In genomic region chr22:44697423-44698179, GRCh38 we compare ENCODE assay signal across 8 cellular contexts. TPM values are rescaled to one million over a fixed set of nuclear protein-coding genes. Genes with fewer than 3 reads are reported as not detected.
A peak's percentile ranks its signal among the peaks of the same experiment; 100 is the strongest.
DNase-seq lines count a peak whose midpoint lies in the region; FAIRE-seq and TF ChIP-seq lines count a peak whose summit lies in the region.

No MANE protein-coding gene starts in this region.

- H3K4me1 ChIP-seq in H1 (replicated peaks in 1 of 4; ENCODE audit: control insufficient read depth in 3 of 4, insufficient read depth in 4 of 4, low read length in 3 of 4), result peaks cover 0 to 16% (median 10%) of the 10 kb centered on the region in 4 experiments; a peak in 6 of 7 replicates

- FAIRE-seq in GM12891 (lab: Jason Lieb, UNC) (peak; percentile 85), H1 (lab: Jason Lieb, UNC) (peak; percentile 42)

- no peaks in the 10 kb centered on the region for H3K79me2 ChIP-seq in H1 (ENCODE audit: control insufficient read depth in 1 of 2, insufficient read depth in 2 of 2, low read length in 2 of 2)

- CTCF ChIA-PET in H1 (lab: Charles Lee; ENCODE audit: partially characterized antibody), result interaction anchor here (0.6 to 4.1 kb wide), 16 partner anchors 8 to 185 kb away, joined by 3 to 102 read pairs (median 4); no protein-coding TSS in a partner anchor

- TF ChIP-seq RAD21 in H1 (IDR thresholded peaks at IDR 0.05 in 1 of 2, conservative IDR thresholded peaks at IDR 0.05 in 1 of 2; ENCODE audit: low read depth in 2 of 2, low read length in 2 of 2), result peak; percentile 92 to 96

- no peaks in the 10 kb centered on the region for H4K20me1 ChIP-seq in H1 (replicated peaks in 1 of 2; ENCODE audit: control insufficient read depth in 1 of 2, insufficient read depth in 2 of 2, low read length in 2 of 2)

- H3K36me3 ChIP-seq in H1 (ENCODE audit: control insufficient read depth in 2 of 4, insufficient read depth in 4 of 4, low read length in 3 of 4), result no peaks in the 10 kb centered on the region

- no peaks in the 10 kb centered on the region for H3K79me1 ChIP-seq in H1 (ENCODE audit: low read depth, low read length)

- peaks cover 6% of the 10 kb centered on the region; the same call in 1 of the 2 replicates for H3K23me2 ChIP-seq in H1 (ENCODE audit: low read depth, low read length)

- no peak overlapping the region for H3K4me2 ChIP-seq in H1 (ENCODE audit: insufficient read depth in 1 of 2, low read depth in 2 of 2, low read length in 2 of 2)

- H3K9ac ChIP-seq in H1 (replicated peaks in 1 of 4; ENCODE audit: extremely low read depth in 1 of 4, low read depth in 3 of 4, low read length in 3 of 4), result no peak overlapping the region

- H4K91ac ChIP-seq in H1 (replicated peaks; ENCODE audit: insufficient read length, low read length), result no peak overlapping the region

- no peak overlapping the region; the same call in 1 of the 2 replicates for H2BK20ac ChIP-seq in H1 (ENCODE audit: low read length)

- no peak overlapping the region for H3K23ac ChIP-seq in H1 (ENCODE audit: insufficient read length)

- TF ChIP-seq CTCF in 22Rv1 (IDR thresholded peaks at IDR 0.05) (peak; percentile 95), H1 (IDR thresholded peaks at IDR 0.05; ENCODE audit: control extremely low read depth in 1 of 3, insufficient read depth in 1 of 3, low read depth in 1 of 3, low read length in 3 of 3) (peak; percentile 97 to 98 (median 98))

- H2BK120ac ChIP-seq in H1 (replicated peaks; ENCODE audit: low read depth, low read length), result no peak overlapping the region

- no peak overlapping the region for H3K27ac ChIP-seq in 22Rv1
- H3K27ac ChIP-seq in H1 (ENCODE audit: low read depth, low read length), result no peak overlapping the region

- TF ChIP-seq POLR2A in GM12891 (IDR thresholded peaks at IDR 0.05; ENCODE audit: low read depth, low read length), result no peak
- TF ChIP-seq POLR2A in H1 (IDR thresholded peaks at IDR 0.05; ENCODE audit: control extremely low read depth in 1 of 2, low read depth in 2 of 2, low read length in 2 of 2), result no peak

- no peak overlapping the region for H2BK12ac ChIP-seq in H1 (ENCODE audit: low read depth, low read length)

- no peak overlapping the region for H3K56ac ChIP-seq in H1 (replicated peaks; ENCODE audit: insufficient read length, low read depth, low read length)

- peak overlapping the region; percentile 32; the same call in 1 of the 2 replicates for H3K18ac ChIP-seq in H1 (ENCODE audit: extremely low read depth, low read length)

- POLR2A ChIA-PET in H1 (lab: Charles Lee; ENCODE audit: partially characterized antibody), result interaction anchor here (1.4 kb wide), 1 partner anchor 110 kb away, joined by 4 read pairs; no protein-coding TSS in a partner anchor

- DNase-seq in GM12891 (ENCODE audit: insufficient read length, low spot score) (peak; percentile 82), NK-92 (lab: John Stamatoyannopoulos, UW; ENCODE audit: unreplicated experiment) (peak; percentile 8), H1 (ENCODE audit: low read depth in 1 of 2, low spot score in 2 of 2) (peak; percentile 75 to 98), mucosa of gallbladder (ENCODE audit: low spot score) (peak; percentile 78), GF-D8 (lab: John Stamatoyannopoulos, UW) (no peak)
- DNase-seq in activated CD8-positive, alpha-beta memory T cell treated with anti-CD3 and anti-CD28 coated beads for 48 hours (ENCODE audit: low read depth in 2 of 3, low spot score in 2 of 3), result peak; percentile 72 to 91 (median 83)
- peak; percentile 95 for DNase-seq in stimulated activated CD8-positive, alpha-beta memory T cell treated with anti-CD3 and anti-CD28 coated beads, Interleukin-4, amount 100 ng/mL, for 48 hours

- H4K8ac ChIP-seq in H1 (ENCODE audit: extremely low read depth, insufficient read depth, low read length), result 0 out of 2 replicates have a peak overlapping the region, but pooled peaks have one; percentile 20

- H3K4ac ChIP-seq in H1 (replicated peaks; ENCODE audit: insufficient read length, low read depth, low read length), result no peak overlapping the region

- H3K4me3 ChIP-seq in H1 (ENCODE audit: extremely low read depth in 1 of 4, insufficient read depth in 2 of 4, low read depth in 3 of 4, low read length in 4 of 4), result no peak overlapping the region

- no peak overlapping the region for H4K5ac ChIP-seq in H1 (ENCODE audit: insufficient read length, low read depth, low read length)

- TF ChIP-seq EP300 in H1 (IDR thresholded peaks at IDR 0.05; ENCODE audit: borderline replicate concordance in 1 of 2, low read depth in 2 of 2, low read length in 2 of 2), result no peak

- no peak overlapping the region for H3K14ac ChIP-seq in H1 (ENCODE audit: insufficient read length)

- H2AK5ac ChIP-seq in H1 (ENCODE audit: low read depth, low read length), result no peak overlapping the region; the same call in 1 of the 2 replicates

- H2AFZ ChIP-seq in H1 (ENCODE audit: low read length), result no peak overlapping the region

- peaks cover 0 to 13% (median 9%) of the 10 kb centered on the region in 4 experiments; a peak in 6 of 7 replicates for H3K27me3 ChIP-seq in H1 (replicated peaks in 1 of 4; ENCODE audit: control insufficient read depth in 3 of 4, extremely low read depth in 1 of 4, insufficient read depth in 3 of 4, low read length in 3 of 4)

- 39% methylated on average over 22 of the region's 22 CpGs; no CpG with 5 or more reads in 1 of the 2 experiments for WGBS in H1 (ENCODE audit: extremely low coverage in 1 of 2, insufficient coverage in 1 of 2, insufficient read length in 1 of 2, insufficient replicate concordance in 2 of 2, low coverage in 1 of 2, low lambda C conversion rate in 2 of 2, missing lambda C conversion rate in 1 of 2), 2 experiments

- H2BK5ac ChIP-seq in H1 (ENCODE audit: low read depth, low read length), result no peak overlapping the region

- no peaks in the 10 kb centered on the region for H3K9me3 ChIP-seq in H1 (ENCODE audit: insufficient read depth in 2 of 2, low read depth in 1 of 2, low read length in 1 of 2)

- H2BK15ac ChIP-seq in H1 (ENCODE audit: low read length), result no peak overlapping the region

TF ChIP-seq in GM12891, 5 proteins besides CTCF, POLR2A, EP300 and RAD21:
- TF ChIP-seq PAX5 (IDR thresholded peaks at IDR 0.05; ENCODE audit: insufficient read depth, low read length, severe bottlenecking), result no peak
- TF ChIP-seq POU2F2 (IDR thresholded peaks at IDR 0.05; ENCODE audit: low read depth, low read length), result no peak
- no peak for TF ChIP-seq POLR2AphosphoS5 (IDR thresholded peaks at IDR 0.05; ENCODE audit: low read depth, low read length)
- TF ChIP-seq SPI1 (IDR thresholded peaks at IDR 0.05; ENCODE audit: low read depth, low read length), result no peak
- TF ChIP-seq TAF1 (IDR thresholded peaks at IDR 0.05; ENCODE audit: low read depth, low read length), result no peak

TF ChIP-seq in H1, 55 proteins besides CTCF, POLR2A, EP300 and RAD21:
- TF ChIP-seq MAX (IDR thresholded peaks at IDR 0.05) (peak; percentile 32), SUZ12 (IDR thresholded peaks at IDR 0.05; ENCODE audit: low read length) (no peak), RXRA (IDR thresholded peaks at IDR 0.05; ENCODE audit: insufficient read depth, low read depth, low read length) (0 out of 2 replicates have a peak, but pooled peaks have one; percentile 17), GABPA (IDR thresholded peaks at IDR 0.05; ENCODE audit: borderline replicate concordance, insufficient read depth, low read length) (peak; percentile 56; the same call in 1 of the 2 replicates), YY1 (IDR thresholded peaks at IDR 0.05; ENCODE audit: low read depth, low read length) (0 out of 2 replicates have a peak, but pooled peaks have one; percentile 51), SIN3A (conservative IDR thresholded peaks at IDR 0.05 in 1 of 2, IDR thresholded peaks at IDR 0.05 in 1 of 2; ENCODE audit: low read depth in 1 of 2, low read length in 2 of 2) (0 out of 4 replicates have a peak, but pooled peaks of 1 of the 2 experiments have one; percentile 27), SRF (IDR thresholded peaks at IDR 0.05; ENCODE audit: low read depth, low read length) (no peak), KDM1A (IDR thresholded peaks at IDR 0.05; ENCODE audit: borderline replicate concordance, low read length) (peak; percentile 96), CHD2 (IDR thresholded peaks at IDR 0.05; ENCODE audit: low read length) (no peak), BACH1 (IDR thresholded peaks at IDR 0.05; ENCODE audit: low read length) (0 out of 2 replicates have a peak, but pooled peaks have one; percentile 5)

RNA-seq across cellular contexts. Expression of gene PRR5, which starts 4.4 kb away (rescaled TPM):
- 0.21 TPM for polyA plus RNA-seq in GM12891 (2012; ENCODE audit: low read depth, missing spikeins)
- 15.7 and 16.5 TPM in 2 replicates for total RNA-seq in H1 (2021; fragmentation: NEBNext Ultra II Directional; extraction: Animal tissue kit (Norgen Biotek cat#: 25700))
- polyA plus RNA-seq in H1 (2011; rRNA removed), result 25.7 and 36.1 TPM in 2 replicates
- polyA plus RNA-seq in H1 (2011; cell fraction: cytosol; rRNA removed), result 21.7 TPM
- polyA plus RNA-seq in H1 (2011; cell fraction: nucleus; rRNA removed), result 26.9 TPM
- 13.6 to 16.9 TPM (median 16.1 TPM) in 4 replicates for polyA plus RNA-seq in H1 (2012, experiment 1 of 2)
- polyA plus RNA-seq in H1 (2012, experiment 2 of 2), result 15.9 TPM
- polyA plus RNA-seq in H1 (2013, experiment 1 of 2), result 8.9 TPM
- 9.8 TPM for polyA plus RNA-seq in H1 (2013, experiment 2 of 2)
- 13.3 and 16.3 TPM in 2 replicates for polyA minus RNA-seq in H1 (2011; rRNA and poly(A)+ RNA removed)
- 15.0 TPM for polyA minus RNA-seq in H1 (2011; cell fraction: cytosol; rRNA and poly(A)+ RNA removed)
- polyA minus RNA-seq in H1 (2011; cell fraction: nucleus; rRNA and poly(A)+ RNA removed), result 17.1 TPM
- total RNA-seq in mucosa of gallbladder, result 21.8 TPM

RNA-seq across cellular contexts. Expression of gene ARHGAP8, which starts 54.8 kb away (rescaled TPM):
- polyA plus RNA-seq in GM12891 (2012; ENCODE audit: low read depth, missing spikeins), result 0.05 TPM
- total RNA-seq in H1 (2021; fragmentation: NEBNext Ultra II Directional; extraction: Animal tissue kit (Norgen Biotek cat#: 25700)), result 47.7 and 48.7 TPM in 2 replicates
- polyA plus RNA-seq in H1 (2011; rRNA removed), result 35.6 and 55.2 TPM in 2 replicates
- 40.7 TPM for polyA plus RNA-seq in H1 (2011; cell fraction: cytosol; rRNA removed)
- 71.9 TPM for polyA plus RNA-seq in H1 (2011; cell fraction: nucleus; rRNA removed)
- polyA plus RNA-seq in H1 (2012, experiment 1 of 2), result 29.6 to 36.8 TPM (median 35.4 TPM) in 4 replicates
- 25.3 TPM for polyA plus RNA-seq in H1 (2012, experiment 2 of 2)
- polyA plus RNA-seq in H1 (2013, experiment 1 of 2), result 28.1 TPM
- polyA plus RNA-seq in H1 (2013, experiment 2 of 2), result 27.7 TPM
- 28.4 and 34.7 TPM in 2 replicates for polyA minus RNA-seq in H1 (2011; rRNA and poly(A)+ RNA removed)
- polyA minus RNA-seq in H1 (2011; cell fraction: cytosol; rRNA and poly(A)+ RNA removed), result 22.0 TPM
- 33.7 TPM for polyA minus RNA-seq in H1 (2011; cell fraction: nucleus; rRNA and poly(A)+ RNA removed)
- 46.7 TPM for total RNA-seq in mucosa of gallbladder
